In the genomic region with DNA sequence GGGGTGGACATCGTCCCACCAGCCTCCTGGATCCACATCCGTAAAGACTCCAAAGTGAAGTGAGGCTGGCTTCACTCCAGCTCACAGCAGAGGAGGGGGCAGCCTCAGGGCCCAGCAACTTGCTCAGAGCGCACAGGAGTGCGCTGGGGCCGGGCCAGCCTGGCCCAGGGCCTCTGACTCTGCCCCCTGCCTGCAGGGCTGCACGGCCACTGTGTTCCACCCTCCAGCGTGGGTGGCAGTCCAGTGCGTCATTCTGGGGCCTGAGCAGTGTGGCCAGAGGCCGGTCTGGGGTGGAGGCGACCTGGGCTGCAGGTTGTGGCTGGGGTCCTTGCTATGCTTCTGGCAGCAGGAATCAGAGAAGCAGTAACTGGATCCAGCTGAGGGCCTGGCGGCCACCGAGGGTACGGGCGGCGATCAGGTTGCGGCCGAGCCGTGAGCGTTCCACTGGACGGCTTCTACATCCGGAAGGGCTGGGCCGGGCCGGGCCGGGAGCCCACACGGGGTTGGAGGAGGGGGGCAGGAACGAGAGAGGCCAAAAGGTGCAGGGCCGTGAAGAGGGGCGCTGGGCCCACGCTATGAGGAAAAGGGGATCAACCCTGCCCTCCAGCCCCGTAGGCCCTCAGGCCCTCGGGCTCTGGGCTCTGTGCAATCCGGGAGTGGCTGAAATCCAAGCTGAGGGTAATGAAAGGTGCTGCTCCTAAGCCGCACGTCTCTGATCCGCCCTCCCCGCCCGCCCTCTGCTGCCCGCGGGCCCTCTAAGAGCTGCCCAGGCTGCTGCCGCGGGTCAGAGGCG, we compare ENCODE assay signal across 12 cellular contexts. TPM values are rescaled to one million over a fixed set of nuclear protein-coding genes. Genes with fewer than 3 reads are reported as not detected.
DNase-seq lines count a peak whose midpoint lies in the region; ATAC-seq, FAIRE-seq and TF ChIP-seq lines count a peak whose summit lies in the region.
"Had no signal": no experiment of that assay in that cellular context is flagged by ENCODE, and none has a peak within 500 bp of the region (broad histone marks: within the 10 kb centered on the region; RNA-seq: fewer than 3 reads in every experiment).

A gene with protein sequence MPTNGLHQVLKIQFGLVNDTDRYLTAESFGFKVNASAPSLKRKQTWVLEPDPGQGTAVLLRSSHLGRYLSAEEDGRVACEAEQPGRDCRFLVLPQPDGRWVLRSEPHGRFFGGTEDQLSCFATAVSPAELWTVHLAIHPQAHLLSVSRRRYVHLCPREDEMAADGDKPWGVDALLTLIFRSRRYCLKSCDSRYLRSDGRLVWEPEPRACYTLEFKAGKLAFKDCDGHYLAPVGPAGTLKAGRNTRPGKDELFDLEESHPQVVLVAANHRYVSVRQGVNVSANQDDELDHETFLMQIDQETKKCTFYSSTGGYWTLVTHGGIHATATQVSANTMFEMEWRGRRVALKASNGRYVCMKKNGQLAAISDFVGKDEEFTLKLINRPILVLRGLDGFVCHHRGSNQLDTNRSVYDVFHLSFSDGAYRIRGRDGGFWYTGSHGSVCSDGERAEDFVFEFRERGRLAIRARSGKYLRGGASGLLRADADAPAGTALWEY (plus strand): TSS at position 787 of the 793 bp plus-strand sequence. CDS start 155 bp downstream, outside the sequence.

- peaks cover 11% of the 10 kb centered on the region for H3K4me1 ChIP-seq in Caco-2
- H3K4me1 ChIP-seq in pancreas, result no peaks in the 10 kb centered on the region

- H3K27ac Mint-ChIP-seq in Caco-2 (ENCODE audit: unreplicated experiment), result no peak within 1 kb of the TSS
- H3K27ac Mint-ChIP-seq in activated T-cell treated with anti-CD3 and anti-CD28 coated beads, Interleukin-2, amount 50 U/mL, for 72 hours, result no peak within 1 kb of the TSS
- H3K27ac Mint-ChIP-seq: natural killer cell had no signal

- no peaks in the 10 kb centered on the region for H3K4me1 Mint-ChIP-seq in Caco-2 (ENCODE audit: low read depth, unreplicated experiment)
- H3K4me1 Mint-ChIP-seq in activated T-cell treated with anti-CD3 and anti-CD28 coated beads, Interleukin-2, amount 50 U/mL, for 72 hours (ENCODE audit: low read depth), result no peaks in the 10 kb centered on the region
- H3K4me1 Mint-ChIP-seq: natural killer cell had no signal

- no peak for FAIRE-seq in pancreas (lab: Jason Lieb, UNC)

- no TSS peak for BruUV-seq in Caco-2 (replicated peaks; lab: Mats Ljungman, UMichigan)

- DNase-seq in Caco-2, result no peak
- DNase-seq in pancreas, result peak in 3 of 6 donors; percentile 8 to 72 (median 38)
- DNase-seq in NCI-H2107 treated with DMSO at 0.1 percent for 48 hours (lab: John Stamatoyannopoulos, UW; ENCODE audit: unreplicated experiment), result no peak
- no peak for DNase-seq in activated T-cell treated with anti-CD3 and anti-CD28 coated beads, Interleukin-2, amount 50 U/mL, for 72 hours
- DNase-seq: DMS79; effector memory CD4-positive, alpha-beta T cell; natural killer cell; NCI-H1436 treated with DMSO at 0.1 percent for 48 hours had no signal

- H3K9me3 ChIP-seq in Caco-2 (no peaks in the 10 kb centered on the region), pancreas (no peaks in the 10 kb centered on the region)

- H3K27me3 ChIP-seq in Caco-2 (replicated peaks; ENCODE audit: control insufficient read depth, insufficient read depth, low read length), result no peaks in the 10 kb centered on the region
- H3K27me3 ChIP-seq in pancreas, result no peaks in the 10 kb centered on the region

- no peaks in the 10 kb centered on the region for H3K9me3 Mint-ChIP-seq in Caco-2 (ENCODE audit: unreplicated experiment)
- no peaks in the 10 kb centered on the region for H3K9me3 Mint-ChIP-seq in activated T-cell treated with anti-CD3 and anti-CD28 coated beads, Interleukin-2, amount 50 U/mL, for 72 hours
- H3K9me3 Mint-ChIP-seq: natural killer cell had no signal

- no peak within 1 kb of the TSS for H3K27ac ChIP-seq in pancreas

- TF ChIP-seq EP300 in Ishikawa (IDR thresholded peaks at IDR 0.05; ENCODE audit: borderline replicate concordance), result no peak; the same call in 1 of the 2 replicates

- peak within 1 kb of the TSS; percentile 44 for H3K4me3 Mint-ChIP-seq in Caco-2 (ENCODE audit: unreplicated experiment)
- no peak within 1 kb of the TSS for H3K4me3 Mint-ChIP-seq in activated T-cell treated with anti-CD3 and anti-CD28 coated beads, Interleukin-2, amount 50 U/mL, for 72 hours
- H3K4me3 Mint-ChIP-seq: natural killer cell had no signal

- peaks cover 35% of the 10 kb centered on the region for H3K36me3 Mint-ChIP-seq in Caco-2 (ENCODE audit: insufficient read depth, unreplicated experiment)
- H3K36me3 Mint-ChIP-seq in activated T-cell treated with anti-CD3 and anti-CD28 coated beads, Interleukin-2, amount 50 U/mL, for 72 hours (ENCODE audit: insufficient read depth in 2 of 2), result no peaks in the 10 kb centered on the region
- H3K36me3 Mint-ChIP-seq: natural killer cell had no signal

- ATAC-seq in esophagus mucosa (peak; percentile 42), pancreas (peak in 1 of 4 donors; percentile 8), GM19467 (IDR thresholded peaks at IDR 0.05; ENCODE audit: unreplicated experiment) (no peak), GM21619 (IDR thresholded peaks at IDR 0.05; ENCODE audit: unreplicated experiment) (no peak)
- no peak for ATAC-seq in activated T-cell treated with anti-CD3 and anti-CD28 coated beads, Interleukin-2, amount 50 U/mL, for 72 hours (replicated peaks in 1 of 2)

- H3K27me3 Mint-ChIP-seq in Caco-2 (ENCODE audit: insufficient read depth, unreplicated experiment), result no peaks in the 10 kb centered on the region
- no peaks in the 10 kb centered on the region for H3K27me3 Mint-ChIP-seq in activated T-cell treated with anti-CD3 and anti-CD28 coated beads, Interleukin-2, amount 50 U/mL, for 72 hours (ENCODE audit: low read depth)

- H3K36me3 ChIP-seq in Caco-2 (ENCODE audit: control insufficient read depth, insufficient read depth, low read length) (no peaks in the 10 kb centered on the region), pancreas (no peaks in the 10 kb centered on the region)

- WGBS in pancreas, 2 donors, result 72 to 80% methylated on average over 25 to 42 of the region's 42 CpGs

- CTCF ChIA-PET in Caco-2 (lab: Charles Lee), result interaction anchor here (0.6 kb wide), 1 partner anchor 128 kb away, joined by 3 read pairs; no protein-coding TSS in a partner anchor

- intact Hi-C loops in Caco-2 (cut with micrococcal nuclease; ENCODE audit: unreplicated experiment) (no loop called here), pancreas (cut with DNase I) (no loop called here)

- no peak for TF ChIP-seq CTCF in Caco-2 (IDR thresholded peaks at IDR 0.05; ENCODE audit: insufficient read depth in 1 of 2, low read depth in 1 of 2, low read length in 1 of 2, severe bottlenecking in 1 of 2, unreplicated experiment in 1 of 2)
- no peak for TF ChIP-seq CTCF in pancreas (IDR thresholded peaks at IDR 0.05)

- POLR2A ChIA-PET in Caco-2 (lab: Charles Lee), result interaction anchor here (0.6 kb wide), 2 partner anchors 25 to 40 kb away, joined by 6 to 8 read pairs; no protein-coding TSS in a partner anchor

- TF ChIP-seq RAD21 in Ishikawa (IDR thresholded peaks at IDR 0.05; ENCODE audit: low read depth), result no peak

- H3K4me3 ChIP-seq in Caco-2 (ENCODE audit: low read depth, low read length) (0 out of 2 replicates have a peak within 1 kb of the TSS, but pooled peaks have one; percentile 5), pancreas (peak within 1 kb of the TSS in 1 of 4 donors; percentile 12)

TF ChIP-seq in Ishikawa, 13 proteins besides CTCF, POLR2A, EP300 and RAD21:
- peak; percentile 41; the same call in 1 of the 2 replicates for TF ChIP-seq TCF12 (IDR thresholded peaks at IDR 0.05; ENCODE audit: low read depth)
- peak; percentile 71 for TF ChIP-seq ZBTB7A (IDR thresholded peaks at IDR 0.05; ENCODE audit: low read depth)
- TF ChIP-seq USF1 (IDR thresholded peaks at IDR 0.05), result no peak
TF ChIP-seq in Ishikawa: peak in this region for 2.

RNA-seq across cellular contexts. Expression of the gene that starts here (rescaled TPM):
- total RNA-seq in Caco-2 (2022) (2.1 and 2.9 TPM in 2 replicates), esophagus mucosa (0.76 TPM), pancreas (10 to 100 TPM in 4 of 6 donors, 1 to 10 TPM in 2; 7.9 to 11.9 (median 10.7) TPM)
- polyA plus RNA-seq in pancreas, result 10 to 100 TPM in 1 of 2 donors, 1 to 10 TPM in 1; 2.5 to 15.3 TPM
- 1 to 10 TPM in 1 of 2 donors, under 1 TPM in 1; 0.95 to 1.8 TPM for total RNA-seq in activated T-cell treated with anti-CD3 and anti-CD28 coated beads, Interleukin-2, amount 50 U/mL, for 72 hours

Comparison
In these comparisons a context has a peak if more than half of its experiments do, and no peak if none do; other contexts are left out.
1. Peak in ATAC-seq in esophagus mucosa; RNA of the gene not detected or under 1 TPM.